Comparison of ENCODE assay signal across 9 cellular contexts in the genomic region with DNA sequence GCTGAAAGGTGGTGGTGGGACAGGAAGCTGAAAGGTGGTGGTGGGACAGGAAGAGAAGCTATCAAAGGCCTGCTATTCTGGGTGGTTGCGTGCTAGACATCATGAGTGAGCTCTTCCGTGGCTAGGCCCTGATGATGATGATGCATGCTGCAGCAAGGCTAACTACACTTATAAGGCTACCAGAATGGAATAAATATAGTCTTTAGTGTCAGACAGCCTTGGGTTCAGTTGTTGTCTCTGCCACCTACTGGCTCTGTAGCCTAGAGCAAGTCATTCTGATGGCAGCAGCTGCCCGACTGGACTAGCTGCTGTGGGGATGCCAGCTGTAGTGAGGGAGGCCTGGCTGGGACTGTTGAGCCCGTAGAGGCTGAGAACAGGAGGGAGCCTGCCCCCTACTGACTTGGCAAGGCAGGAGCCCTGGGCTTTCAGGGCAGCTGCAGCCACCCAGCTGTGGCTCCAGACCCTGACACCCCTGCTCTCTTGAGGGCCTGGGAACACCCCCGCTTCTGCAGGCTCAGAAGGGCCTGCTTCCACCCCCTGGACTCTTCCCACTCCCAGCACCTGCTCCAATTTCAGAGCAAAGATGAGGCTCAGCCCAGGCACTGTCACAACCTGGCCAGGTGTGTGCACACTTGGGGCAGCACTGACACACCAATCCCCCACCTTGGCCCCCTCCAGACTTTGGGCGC. TPM values are rescaled to one million over a fixed set of nuclear protein-coding genes. Genes with fewer than 3 reads are reported as not detected.
DNase-seq lines count a peak whose midpoint lies in the region; ATAC-seq, FAIRE-seq and TF ChIP-seq lines count a peak whose summit lies in the region.
"Had no signal": no experiment of that assay in that cellular context is flagged by ENCODE, and none has a peak within 500 bp of the region (broad histone marks: within the 10 kb centered on the region; RNA-seq: fewer than 3 reads in every experiment).

No MANE protein-coding gene starts in this region.

- H3F3A ChIP-seq in PC-9 (ENCODE audit: insufficient read depth, low read depth): no peaks in the 10 kb centered on the region

- ATAC-seq in HG02588 (IDR thresholded peaks at IDR 0.05; ENCODE audit: unreplicated experiment): peak; percentile 86

- H3K27me3 ChIP-seq in PC-9 (ENCODE audit: insufficient read depth, low read depth): no peaks in the 10 kb centered on the region

- no peaks in the 10 kb centered on the region for H3K9me2 ChIP-seq in PC-9 (ENCODE audit: insufficient read depth)

- no TSS peak for BruUV-seq in PC-9 (replicated peaks; lab: Mats Ljungman, UMichigan)

- H3K27ac ChIP-seq in PC-9: no peak overlapping the region
- no peak overlapping the region for H3K27ac ChIP-seq in substantia nigra (ENCODE audit: low read depth, low read length, poor library complexity, severe bottlenecking)

- no peaks in the 10 kb centered on the region for H4K20me1 ChIP-seq in PC-9 (ENCODE audit: insufficient read depth)

- no peaks in the 10 kb centered on the region for H3K79me2 ChIP-seq in PC-9 (ENCODE audit: low read depth)

- peak; percentile 55 for TF ChIP-seq CTCF in PC-9 (conservative IDR thresholded peaks at IDR 0.05)

- peak; percentile 74 for FAIRE-seq in GM12891 (lab: Jason Lieb, UNC)

- DNase-seq in GM12891 (ENCODE audit: insufficient read length, low spot score): no peak
- peak; percentile 25 to 55 for DNase-seq in PC-9
- peak; percentile 67 for DNase-seq in activated naive CD4-positive, alpha-beta T cell treated with anti-CD3 and anti-CD28 coated beads, Interleukin-2, amount 50 U/mL, for 16 hours
- DNase-seq in stimulated activated CD4-positive, alpha-beta T cell treated with anti-CD3 and anti-CD28 coated beads, Interleukin-4, amount 100 ng/mL, for 4 hours: peak; percentile 54 to 79
- DNase-seq in substantia nigra (lab: John Stamatoyannopoulos, UW): no peak
- DNase-seq in AG08396 (ENCODE audit: low spot score): no peak
- DNase-seq in GF-D8 (lab: John Stamatoyannopoulos, UW): no peak

- no peak for TF ChIP-seq POLR2A in GM12891 (IDR thresholded peaks at IDR 0.05; ENCODE audit: low read depth, low read length)

- CTCF ChIA-PET in PC-9 (lab: Charles Lee): interaction anchor here (0.6 to 1.1 kb wide), 4 partner anchors 22 to 362 kb away, joined by 3 to 8 read pairs (median 4); partner anchors contain the start of gene ZBED2

- intact Hi-C loops in PC-9 (cut with micrococcal nuclease; ENCODE audit: unreplicated experiment): loop anchor here (1.0 kb wide), 1 partner anchor 38 kb away; no protein-coding TSS in a partner anchor

- H3K4me1 ChIP-seq in PC-9 (replicated peaks; ENCODE audit: insufficient read depth): no peaks in the 10 kb centered on the region

- H3K9me3 ChIP-seq in PC-9 (ENCODE audit: insufficient read depth, low read depth): no peaks in the 10 kb centered on the region

- no peak overlapping the region for H3K4me2 ChIP-seq in PC-9

- no peaks in the 10 kb centered on the region for H3K36me3 ChIP-seq in PC-9 (ENCODE audit: low read depth)

- H3K4me3 ChIP-seq in PC-9: no peak overlapping the region
- H3K4me3 ChIP-seq: lung had no signal

- H2AFZ ChIP-seq in PC-9: no peak overlapping the region

- POLR2A ChIA-PET in PC-9 (lab: Charles Lee; ENCODE audit: unreplicated experiment): no interaction called here

TF ChIP-seq in GM12891, 5 proteins besides CTCF, POLR2A, EP300 and RAD21:
- TF ChIP-seq PAX5 (IDR thresholded peaks at IDR 0.05; ENCODE audit: insufficient read depth, low read length, severe bottlenecking): no peak
- TF ChIP-seq POU2F2 (IDR thresholded peaks at IDR 0.05; ENCODE audit: low read depth, low read length): no peak
- TF ChIP-seq POLR2AphosphoS5 (IDR thresholded peaks at IDR 0.05; ENCODE audit: low read depth, low read length): no peak
- TF ChIP-seq TAF1 (IDR thresholded peaks at IDR 0.05; ENCODE audit: low read depth, low read length): no peak
- no peak for TF ChIP-seq SPI1 (IDR thresholded peaks at IDR 0.05; ENCODE audit: low read depth, low read length)

RNA-seq across cellular contexts. Expression of gene ZBED2, which starts 21.4 kb away (rescaled TPM):
- 0.77 TPM for polyA plus RNA-seq in GM12891 (2012; ENCODE audit: low read depth, missing spikeins)
- 45.1 and 54.7 TPM in 2 replicates for total RNA-seq in PC-9 (2021)

RNA-seq across cellular contexts. Expression of gene PLCXD2, which starts 57.9 kb away (rescaled TPM):
- polyA plus RNA-seq in GM12891 (2012; ENCODE audit: low read depth, missing spikeins): 0.27 TPM
- 14.5 and 16.3 TPM in 2 replicates for total RNA-seq in PC-9 (2021)

Comparison
In these comparisons a context has a peak if more than half of its experiments do, and no peak if none do; other contexts are left out.
1. DNase-seq: peak in PC-9 (2 of 2), activated naive CD4-positive, alpha-beta T cell treated with anti-CD3 and anti-CD28 coated beads, Interleukin-2, amount 50 U/mL, for 16 hours (single experiment) and stimulated activated CD4-positive, alpha-beta T cell treated with anti-CD3 and anti-CD28 coated beads, Interleukin-4, amount 100 ng/mL, for 4 hours (2 of 2); none in GM12891 (single experiment), substantia nigra (0 of 49), AG08396 (single experiment) and GF-D8 (single experiment).